11 cellular contexts compared by ENCODE assay signal in the genomic region with DNA sequence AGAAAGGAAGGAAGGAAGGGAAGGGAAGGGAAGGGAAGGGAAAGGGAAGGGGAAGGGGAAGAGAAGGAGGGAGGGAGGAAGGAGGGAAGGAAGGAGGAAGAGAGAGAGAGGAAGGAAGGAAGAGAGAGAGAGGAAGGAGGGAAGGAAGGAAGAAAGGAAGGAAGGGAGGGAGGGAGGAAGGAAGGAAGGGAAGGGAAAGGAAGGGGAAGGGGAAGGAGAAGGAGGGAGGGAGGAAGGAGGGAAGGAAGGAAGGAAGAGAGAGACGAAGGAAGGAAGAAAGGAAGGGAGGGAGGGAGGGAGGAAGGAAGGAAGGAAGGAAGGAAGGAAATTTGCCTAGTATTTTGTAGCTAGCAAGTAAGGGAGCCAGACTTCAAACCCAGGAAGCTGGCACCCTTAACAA.
"Had no signal": no experiment of that assay in that cellular context is flagged by ENCODE, and none has a peak within 500 bp of the region (broad histone marks: within the 10 kb centered on the region; RNA-seq: fewer than 3 reads in every experiment).

No MANE protein-coding gene starts in this region.

- H3K4me3 ChIP-seq: GM23248, GM23338, HAP-1 had no signal

- H3K9me3 ChIP-seq: HAP-1 had no signal

- DNase-seq: GM23248, GOT3, H7, H9, HCEC 1CT, HFFc6 had no signal

- H3K4me1 ChIP-seq: HAP-1 had no signal

- FAIRE-seq: H1, H54 had no signal

- H3K9ac ChIP-seq: GM23248 had no signal

- H3K36me3 ChIP-seq: HAP-1 had no signal

- H3K27ac ChIP-seq: GM23248 had no signal

- H2AFZ ChIP-seq: GM23248, GM23338 had no signal

- H3K4me2 ChIP-seq: GM23338 had no signal

- ATAC-seq: GM23338, HCT116 had no signal
